1 cellular context compared by ENCODE assay signal in the genomic region with DNA sequence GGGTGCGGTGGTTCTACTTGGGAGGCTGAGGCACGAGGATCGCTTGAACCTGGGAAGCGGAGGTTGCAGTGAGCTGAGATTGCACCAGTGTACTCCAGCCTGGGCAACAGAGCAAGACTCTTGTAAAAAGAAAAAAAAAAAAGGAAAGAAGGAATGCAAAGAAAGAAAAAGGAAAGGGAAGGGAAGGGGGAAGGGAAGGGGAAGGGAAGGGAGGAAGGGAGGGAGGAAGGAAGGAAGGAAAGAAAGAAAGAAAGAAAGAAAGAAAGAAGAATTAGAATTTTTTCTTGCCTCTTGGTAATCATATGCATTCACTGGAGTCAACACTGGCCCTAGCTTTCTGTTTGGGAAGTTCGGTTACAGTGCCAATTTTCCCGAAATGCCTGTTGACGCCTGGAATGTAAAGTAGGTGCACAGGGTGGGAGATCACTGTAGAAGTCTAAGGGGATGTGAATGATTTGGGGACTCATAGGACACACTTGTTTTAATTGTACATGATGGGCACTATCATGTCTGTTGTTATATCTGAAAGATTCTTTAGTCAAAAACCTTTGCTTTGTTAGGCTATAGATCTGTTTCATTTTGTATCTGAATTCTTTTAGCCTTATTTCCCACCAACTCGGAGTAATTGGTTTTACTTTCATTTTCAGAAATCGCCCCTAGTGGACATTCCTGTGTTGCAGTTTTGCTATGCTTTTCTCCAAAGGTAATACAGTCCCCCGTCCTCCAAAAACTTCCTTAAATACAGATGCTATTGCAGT.
TF ChIP-seq lines count a peak whose summit lies in the region.

No MANE protein-coding gene starts in this region.

TF ChIP-seq in HEK293, 187 proteins besides CTCF, POLR2A, EP300 and RAD21 (continued from another document):
- TF ChIP-seq ZNF341 (tag by site-specific recombination; IDR thresholded peaks at IDR 0.05; ENCODE audit: low read depth) = no peak
- TF ChIP-seq ZNF530 (tag by site-specific recombination; IDR thresholded peaks at IDR 0.05; ENCODE audit: low read depth) = no peak
- TF ChIP-seq, protein P1, sequence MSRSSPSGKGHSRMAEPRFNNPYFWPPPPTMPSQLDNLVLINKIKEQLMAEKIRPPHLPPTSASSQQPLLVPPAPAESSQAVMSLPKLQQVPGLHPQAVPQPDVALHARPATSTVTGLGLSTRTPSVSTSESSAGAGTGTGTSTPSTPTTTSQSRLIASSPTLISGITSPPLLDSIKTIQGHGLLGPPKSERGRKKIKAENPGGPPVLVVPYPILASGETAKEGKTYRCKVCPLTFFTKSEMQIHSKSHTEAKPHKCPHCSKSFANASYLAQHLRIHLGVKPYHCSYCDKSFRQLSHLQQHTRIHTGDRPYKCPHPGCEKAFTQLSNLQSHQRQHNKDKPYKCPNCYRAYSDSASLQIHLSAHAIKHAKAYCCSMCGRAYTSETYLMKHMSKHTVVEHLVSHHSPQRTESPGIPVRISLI (tag by site-specific recombination; IDR thresholded peaks at IDR 0.05) = no peak
